Comparison of ENCODE assay signal across 8 cellular contexts in genomic region chr12:14803830-14804160, GRCh38. TPM values are rescaled to one million over a fixed set of nuclear protein-coding genes. Genes with fewer than 3 reads are reported as not detected.
DNase-seq lines count a peak whose midpoint lies in the region; ATAC-seq, FAIRE-seq and TF ChIP-seq lines count a peak whose summit lies in the region.

No MANE protein-coding gene starts in this region.

- TF ChIP-seq POLR2A in GM12878 (IDR thresholded peaks at IDR 0.05; ENCODE audit: low read depth, low read length) = no peak

- POLR2A ChIA-PET in activated naive CD8-positive, alpha-beta T cell treated with anti-CD3 and anti-CD28 coated beads, Interleukin-2, amount 10 ng/mL, durations not matched to agents 7 days and 5 days (lab: Charles Lee) = interaction anchor here (0.7 to 4.2 kb wide), 9 partner anchors 11 to 190 kb away, joined by 3 to 75 read pairs (median 5); a partner anchor contains a TSS
- POLR2A ChIA-PET in GM12878 (lab: Charles Lee) = interaction anchor here (0.6 to 4.6 kb wide), 8 partner anchors 9 to 154 kb away, joined by 3 to 41 read pairs (median 6); a partner anchor contains a TSS

- H3K36me3 ChIP-seq in GM12878 (ENCODE audit: control insufficient read depth in 2 of 2, insufficient read depth in 2 of 2, low read length in 1 of 2) = no peaks in the 10 kb centered on the region; a peak in 2 of 4 replicates

- 0% methylated on average over 12 of the region's 12 CpGs for WGBS in GM12878 (ENCODE audit: insufficient coverage, insufficient replicate concordance, low lambda C conversion rate, missing lambda C conversion rate)

- FAIRE-seq in GM12878 (lab: Jason Lieb, UNC) = no peak

- SMC1A ChIA-PET in GM12878 (lab: Charles Lee; ENCODE audit: uncharacterized antibody, unreplicated experiment) = interaction anchor here (0.5 to 7.2 kb wide), 8 partner anchors 12 to 192 kb away, joined by 3 to 52 read pairs (median 4); a partner anchor contains a TSS

- peaks cover 3% of the 10 kb centered on the region; the same call in 1 of the 2 replicates for H3K4me1 ChIP-seq in GM12878 (ENCODE audit: control insufficient read depth, insufficient read depth, low read length)

- no peak overlapping the region for H3K27ac Mint-ChIP-seq in activated naive CD8-positive, alpha-beta T cell treated with anti-CD3 and anti-CD28 coated beads, Interleukin-2, amount 10 ng/mL, durations not matched to agents 7 days and 5 days
- no peak overlapping the region for H3K27ac Mint-ChIP-seq in activated naive CD8-positive, alpha-beta T cell treated with anti-CD3 and anti-CD28 coated beads for 36 hours
- H3K27ac Mint-ChIP-seq in memory B cell = no peak overlapping the region

- CTCF ChIA-PET in GM12878 (lab: Yijun Ruan, JAX) = interaction anchor here (0.7 to 5.5 kb wide), 7 partner anchors 10 to 194 kb away, joined by 3 to 38 read pairs (median 3); a partner anchor contains a TSS

- RAD21 ChIA-PET in GM12878 (lab: Charles Lee; ENCODE audit: unreplicated experiment) = interaction anchor here (0.8 to 7.4 kb wide), 7 partner anchors 8 to 158 kb away, joined by 3 to 89 read pairs (median 4); partner anchors contain the start of gene ARHGDIB

- H3K27me3 Mint-ChIP-seq in activated naive CD8-positive, alpha-beta T cell treated with anti-CD3 and anti-CD28 coated beads, Interleukin-2, amount 10 ng/mL, durations not matched to agents 7 days and 5 days = no peaks in the 10 kb centered on the region
- H3K27me3 Mint-ChIP-seq in activated naive CD8-positive, alpha-beta T cell treated with anti-CD3 and anti-CD28 coated beads for 36 hours = no peaks in the 10 kb centered on the region
- H3K27me3 Mint-ChIP-seq in memory B cell = no peaks in the 10 kb centered on the region

- in situ Hi-C loops in GM12878 (cut with MboI) = no loop called here

- no peak for TF ChIP-seq CTCF in GM12878 (IDR thresholded peaks at IDR 0.05 in 2 of 3, conservative IDR thresholded peaks at IDR 0.05 in 1 of 3; ENCODE audit: control insufficient read depth in 2 of 3, extremely low read depth in 1 of 3, insufficient read depth in 1 of 3, low read depth in 3 of 3, low read length in 3 of 3)

- H3K9ac ChIP-seq in GM12878 (ENCODE audit: control insufficient read depth, insufficient read depth, low read length) = peak overlapping the region; percentile 73

- H3K36me3 Mint-ChIP-seq in activated naive CD8-positive, alpha-beta T cell treated with anti-CD3 and anti-CD28 coated beads, Interleukin-2, amount 10 ng/mL, durations not matched to agents 7 days and 5 days = peaks cover 8% of the 10 kb centered on the region
- peaks cover 12% of the 10 kb centered on the region for H3K36me3 Mint-ChIP-seq in activated naive CD8-positive, alpha-beta T cell treated with anti-CD3 and anti-CD28 coated beads for 36 hours
- H3K36me3 Mint-ChIP-seq in memory B cell = peaks cover 6% of the 10 kb centered on the region

- H3K9me3 Mint-ChIP-seq in activated naive CD8-positive, alpha-beta T cell treated with anti-CD3 and anti-CD28 coated beads, Interleukin-2, amount 10 ng/mL, durations not matched to agents 7 days and 5 days = no peaks in the 10 kb centered on the region
- no peaks in the 10 kb centered on the region for H3K9me3 Mint-ChIP-seq in activated naive CD8-positive, alpha-beta T cell treated with anti-CD3 and anti-CD28 coated beads for 36 hours
- H3K9me3 Mint-ChIP-seq in memory B cell = no peaks in the 10 kb centered on the region

- H3K9me3 ChIP-seq in GM12878 (replicated peaks; ENCODE audit: control insufficient read depth, insufficient read depth, low read length) = no peaks in the 10 kb centered on the region

- H3K27ac ChIP-seq in GM12878 (ENCODE audit: control insufficient read depth, insufficient read depth) = peak overlapping the region; percentile 57

- H3K4me1 Mint-ChIP-seq in activated naive CD8-positive, alpha-beta T cell treated with anti-CD3 and anti-CD28 coated beads, Interleukin-2, amount 10 ng/mL, durations not matched to agents 7 days and 5 days = peaks cover 29% of the 10 kb centered on the region
- peaks cover 30% of the 10 kb centered on the region for H3K4me1 Mint-ChIP-seq in activated naive CD8-positive, alpha-beta T cell treated with anti-CD3 and anti-CD28 coated beads for 36 hours
- peaks cover 9% of the 10 kb centered on the region for H3K4me1 Mint-ChIP-seq in memory B cell

- H3K79me2 ChIP-seq in GM12878 (ENCODE audit: control insufficient read depth, insufficient read depth, low read length) = peaks cover 51% of the 10 kb centered on the region

- no peaks in the 10 kb centered on the region for H3K27me3 ChIP-seq in GM12878 (replicated peaks in 1 of 2; ENCODE audit: control insufficient read depth in 2 of 2, insufficient read depth in 2 of 2, low read length in 1 of 2)

- H3K4me3 ChIP-seq in GM12878 = peak overlapping the region; percentile 98

- TF ChIP-seq RAD21 in GM12878 (IDR thresholded peaks at IDR 0.05; ENCODE audit: insufficient read depth, low read depth, low read length) = no peak

- intact Hi-C loops in GM12878 (cut with micrococcal nuclease; ENCODE audit: unreplicated experiment) = loop anchor here (2.0 kb wide), 1 partner anchor 29 kb away; a partner anchor contains a TSS

- DNase-seq in activated naive CD8-positive, alpha-beta T cell treated with anti-CD3 and anti-CD28 coated beads, Interleukin-2, amount 10 ng/mL, durations not matched to agents 7 days and 5 days = no peak
- DNase-seq in activated naive CD8-positive, alpha-beta T cell treated with anti-CD3 and anti-CD28 coated beads for 36 hours = no peak
- DNase-seq in GM12878 (ENCODE audit: low read depth, low spot score) = no peak
- DNase-seq in memory B cell (ENCODE audit: low spot score in 2 of 2) = no peak
- DNase-seq in HK-2 (ENCODE audit: unreplicated experiment) = no peak
- no peak for DNase-seq in SHP77 treated with DMSO at 0.1 percent for 48 hours (lab: John Stamatoyannopoulos, UW)
- no peak for DNase-seq in NCI-H1436 (lab: John Stamatoyannopoulos, UW)

- H3K4me3 Mint-ChIP-seq in activated naive CD8-positive, alpha-beta T cell treated with anti-CD3 and anti-CD28 coated beads, Interleukin-2, amount 10 ng/mL, durations not matched to agents 7 days and 5 days = no peak overlapping the region
- H3K4me3 Mint-ChIP-seq in activated naive CD8-positive, alpha-beta T cell treated with anti-CD3 and anti-CD28 coated beads for 36 hours = no peak overlapping the region
- no peak overlapping the region for H3K4me3 Mint-ChIP-seq in memory B cell

- H3K4me2 ChIP-seq in GM12878 (ENCODE audit: control insufficient read depth, insufficient read depth) = peak overlapping the region; percentile 45; the same call in 1 of the 2 replicates

- TSS peak; percentile 94 for BruUV-seq in GM12878 (replicated peaks; lab: Mats Ljungman, UMichigan)

- H4K20me1 ChIP-seq in GM12878 (ENCODE audit: control insufficient read depth, insufficient read depth) = no peaks in the 10 kb centered on the region

- TF ChIP-seq EP300 in GM12878 (IDR thresholded peaks at IDR 0.05; ENCODE audit: borderline replicate concordance in 1 of 2, control insufficient read depth in 1 of 2, low read depth in 2 of 2, low read length in 2 of 2) = no peak

- peak; percentile 10 for ATAC-seq in activated naive CD8-positive, alpha-beta T cell treated with anti-CD3 and anti-CD28 coated beads, Interleukin-2, amount 10 ng/mL, durations not matched to agents 7 days and 5 days (ENCODE audit: low read depth)
- ATAC-seq in HG03442 (IDR thresholded peaks at IDR 0.05; ENCODE audit: unreplicated experiment) (peak; percentile 3), GM12878 (peak; percentile 8), memory B cell (ENCODE audit: low read depth) (peak; percentile 2)

- peak overlapping the region; percentile 94 for H2AFZ ChIP-seq in GM12878 (ENCODE audit: control insufficient read depth, low read depth, low read length)

RNA-seq across cellular contexts. Expression of gene C12orf60, which starts 0.3 kb away (rescaled TPM):
- total RNA-seq in activated naive CD8-positive, alpha-beta T cell treated with anti-CD3 and anti-CD28 coated beads, Interleukin-2, amount 10 ng/mL, durations not matched to agents 7 days and 5 days = 1 to 10 TPM; 1.3 to 1.6 TPM
- total RNA-seq in activated naive CD8-positive, alpha-beta T cell treated with anti-CD3 and anti-CD28 coated beads for 36 hours = 1 to 10 TPM; 2.7 to 2.8 TPM
- total RNA-seq in GM12878 (2013; cell fraction: nucleolus; rRNA removed) = 1.9 and 2.7 TPM in 2 replicates
- total RNA-seq in GM12878 (2014; rRNA removed) (2.0 and 2.7 TPM in 2 replicates), GM12878 (2014; rRNA removed; fragmentation: Illumina TruSeq; extraction: Trizol) (2.9 and 3.1 TPM in 2 replicates), GM12878 (2021) (1.8 TPM in 2 replicates)
- 0.51 TPM for polyA plus RNA-seq in GM12878 (2011; ENCODE audit: low read depth)
- polyA plus RNA-seq in GM12878 (2011; rRNA removed) (2.3 and 4.5 TPM in 2 replicates), GM12878 (2014; fragmentation: Illumina TruSeq; extraction: Trizol) (3.1 and 3.5 TPM in 2 replicates), GM12878 (2014; fragmentation: Nextera tagmentation; extraction: Ambion mirVana) (1 to 10 TPM; 5.7 to 7.2 TPM), GM12878 (2014; rRNA removed) (1.9 and 2.6 TPM in 2 replicates), GM12878 (2016; fragmentation: Nextera tagmentation; extraction: Ambion mirVana) (1 to 10 TPM; 3.7 to 4.6 TPM)
- 0.97 and 0.99 TPM in 2 replicates for polyA plus RNA-seq in GM12878 (2011; cell fraction: cytosol; rRNA removed)
- polyA plus RNA-seq in GM12878 (2011; cell fraction: nucleus; rRNA removed) = 0.51 and 0.87 TPM in 2 replicates
- polyA plus RNA-seq in GM12878 (2012) = 0.89 and 1.4 TPM in 2 replicates
- 0.31 and 0.51 TPM in 2 replicates for polyA minus RNA-seq in GM12878 (2011; rRNA and poly(A)+ RNA removed)
- polyA minus RNA-seq in GM12878 (2011; cell fraction: cytosol; rRNA and poly(A)+ RNA removed) = not detected in 2 replicates
- 0.36 and 0.57 TPM in 2 replicates for polyA minus RNA-seq in GM12878 (2011; cell fraction: nucleus; rRNA and poly(A)+ RNA removed)

RNA-seq across cellular contexts. Expression of gene WBP11, which starts 0.5 kb away (rescaled TPM):
- total RNA-seq in activated naive CD8-positive, alpha-beta T cell treated with anti-CD3 and anti-CD28 coated beads, Interleukin-2, amount 10 ng/mL, durations not matched to agents 7 days and 5 days = 10 to 100 TPM; 90.9 to 98.0 TPM
- total RNA-seq in activated naive CD8-positive, alpha-beta T cell treated with anti-CD3 and anti-CD28 coated beads for 36 hours = 100 to 1,000 TPM; 160 to 175 TPM
- total RNA-seq in GM12878 (2013; cell fraction: nucleolus; rRNA removed) = 42.4 and 49.4 TPM in 2 replicates
- total RNA-seq in GM12878 (2014; rRNA removed) = 10.0 and 11.5 TPM in 2 replicates
- 34.3 and 39.4 TPM in 2 replicates for total RNA-seq in GM12878 (2014; rRNA removed; fragmentation: Illumina TruSeq; extraction: Trizol)
- total RNA-seq in GM12878 (2021) = 76.5 and 77.6 TPM in 2 replicates
- 24.9 TPM for polyA plus RNA-seq in GM12878 (2011; ENCODE audit: low read depth)
- polyA plus RNA-seq in GM12878 (2011; rRNA removed) = 10.6 and 15.9 TPM in 2 replicates
- polyA plus RNA-seq in GM12878 (2011; cell fraction: cytosol; rRNA removed) = 8.4 and 13.0 TPM in 2 replicates
- 18.8 and 19.3 TPM in 2 replicates for polyA plus RNA-seq in GM12878 (2011; cell fraction: nucleus; rRNA removed)
- polyA plus RNA-seq in GM12878 (2012) = 39.9 and 56.2 TPM in 2 replicates
- 60.3 and 80.9 TPM in 2 replicates for polyA plus RNA-seq in GM12878 (2014; fragmentation: Illumina TruSeq; extraction: Trizol)
- polyA plus RNA-seq in GM12878 (2014; fragmentation: Nextera tagmentation; extraction: Ambion mirVana) = 10 to 100 TPM; 17.5 to 18.9 TPM
- polyA plus RNA-seq in GM12878 (2014; rRNA removed) = 13.4 and 18.0 TPM in 2 replicates
- 100 to 1,000 TPM; 102 to 107 TPM for polyA plus RNA-seq in GM12878 (2016; fragmentation: Nextera tagmentation; extraction: Ambion mirVana)
- polyA minus RNA-seq in GM12878 (2011; rRNA and poly(A)+ RNA removed) = 11.1 and 16.1 TPM in 2 replicates
- polyA minus RNA-seq in GM12878 (2011; cell fraction: cytosol; rRNA and poly(A)+ RNA removed) = 11.9 and 16.8 TPM in 2 replicates
- polyA minus RNA-seq in GM12878 (2011; cell fraction: nucleus; rRNA and poly(A)+ RNA removed) = 25.1 and 40.5 TPM in 2 replicates

RNA-seq across cellular contexts. Expression of gene SMCO3, which starts 10.2 kb away (rescaled TPM):
- not detected for total RNA-seq in activated naive CD8-positive, alpha-beta T cell treated with anti-CD3 and anti-CD28 coated beads, Interleukin-2, amount 10 ng/mL, durations not matched to agents 7 days and 5 days
- total RNA-seq in activated naive CD8-positive, alpha-beta T cell treated with anti-CD3 and anti-CD28 coated beads for 36 hours = not detected
- total RNA-seq in GM12878 (2013; cell fraction: nucleolus; rRNA removed) = not detected in 2 replicates
- total RNA-seq in GM12878 (2014; rRNA removed) (not detected in 2 replicates), GM12878 (2014; rRNA removed; fragmentation: Illumina TruSeq; extraction: Trizol) (not detected in 2 replicates), GM12878 (2021) (not detected in 2 replicates)
- not detected for polyA plus RNA-seq in GM12878 (2011; ENCODE audit: low read depth)
- polyA plus RNA-seq in GM12878 (2011; rRNA removed) (not detected in 2 replicates), GM12878 (2014; fragmentation: Illumina TruSeq; extraction: Trizol) (not detected in 2 replicates), GM12878 (2014; fragmentation: Nextera tagmentation; extraction: Ambion mirVana) (under 1 TPM; 0.10 to 0.11 TPM), GM12878 (2014; rRNA removed) (not detected in 2 replicates), GM12878 (2016; fragmentation: Nextera tagmentation; extraction: Ambion mirVana) (under 1 TPM; 0.05 to 0.35 TPM)
- not detected in 2 replicates for polyA plus RNA-seq in GM12878 (2011; cell fraction: cytosol; rRNA removed)
- polyA plus RNA-seq in GM12878 (2011; cell fraction: nucleus; rRNA removed) = not detected in 2 replicates
- 0.13 TPM in 1 of 2 replicates, not detected in the other for polyA plus RNA-seq in GM12878 (2012)
- polyA minus RNA-seq in GM12878 (2011; rRNA and poly(A)+ RNA removed) = not detected in 2 replicates
- not detected in 2 replicates for polyA minus RNA-seq in GM12878 (2011; cell fraction: cytosol; rRNA and poly(A)+ RNA removed)
- not detected in 2 replicates for polyA minus RNA-seq in GM12878 (2011; cell fraction: nucleus; rRNA and poly(A)+ RNA removed)

RNA-seq across cellular contexts. Expression of gene ART4, which starts 39.5 kb away (rescaled TPM):
- total RNA-seq in activated naive CD8-positive, alpha-beta T cell treated with anti-CD3 and anti-CD28 coated beads, Interleukin-2, amount 10 ng/mL, durations not matched to agents 7 days and 5 days = not detected
- not detected for total RNA-seq in activated naive CD8-positive, alpha-beta T cell treated with anti-CD3 and anti-CD28 coated beads for 36 hours
- total RNA-seq in GM12878 (2013; cell fraction: nucleolus; rRNA removed) = not detected in 2 replicates
- total RNA-seq in GM12878 (2014; rRNA removed) = not detected in 2 replicates
- not detected in 2 replicates for total RNA-seq in GM12878 (2014; rRNA removed; fragmentation: Illumina TruSeq; extraction: Trizol)
- not detected in 2 replicates for total RNA-seq in GM12878 (2021)
- polyA plus RNA-seq in GM12878 (2011; ENCODE audit: low read depth) = not detected
- not detected in 2 replicates for polyA plus RNA-seq in GM12878 (2011; rRNA removed)
- not detected in 2 replicates for polyA plus RNA-seq in GM12878 (2011; cell fraction: cytosol; rRNA removed)
- polyA plus RNA-seq in GM12878 (2011; cell fraction: nucleus; rRNA removed) = not detected in 2 replicates
- not detected in 2 replicates for polyA plus RNA-seq in GM12878 (2012)
- not detected in 2 replicates for polyA plus RNA-seq in GM12878 (2014; fragmentation: Illumina TruSeq; extraction: Trizol)
- polyA plus RNA-seq in GM12878 (2014; fragmentation: Nextera tagmentation; extraction: Ambion mirVana) = under 1 TPM in 1 of 2 experiments, not detected in 1; 0.02 TPM
- polyA plus RNA-seq in GM12878 (2014; rRNA removed) = not detected in 2 replicates
- not detected for polyA plus RNA-seq in GM12878 (2016; fragmentation: Nextera tagmentation; extraction: Ambion mirVana)
- polyA minus RNA-seq in GM12878 (2011; rRNA and poly(A)+ RNA removed) = not detected in 2 replicates
- polyA minus RNA-seq in GM12878 (2011; cell fraction: cytosol; rRNA and poly(A)+ RNA removed) = not detected in 2 replicates
- polyA minus RNA-seq in GM12878 (2011; cell fraction: nucleus; rRNA and poly(A)+ RNA removed) = not detected in 2 replicates
